ENCODE assay signal across 18 cellular contexts in genomic region chr11:44742470-44742869, GRCh38. TPM values are rescaled to one million over a fixed set of nuclear protein-coding genes. Genes with fewer than 3 reads are reported as not detected.
"Had no signal": no experiment of that assay in that cellular context is flagged by ENCODE, and none has a peak within 500 bp of the region (broad histone marks: within the 10 kb centered on the region; RNA-seq: fewer than 3 reads in every experiment).

No MANE protein-coding gene starts in this region.

- H3K27ac ChIP-seq: coronary artery, left lung had no signal

- H3K4me3 Mint-ChIP-seq: activated naive CD8-positive, alpha-beta T cell treated with anti-CD3 and anti-CD28 coated beads for 36 hours; nephron; T-cell had no signal

- DNase-seq: activated naive CD8-positive, alpha-beta T cell treated with anti-CD3 and anti-CD28 coated beads for 36 hours; activated T-cell treated with anti-CD3 and anti-CD28 coated beads, Interleukin-2, amount 50 U/mL, for 1 hour; cerebellar nuclear complex; erythroblast; foreskin melanocyte; hippocampal formation; kidney glomerular epithelial cell; left lung; mammary epithelial cell; midbrain; nucleus accumbens; stimulated activated CD4-positive, alpha-beta T cell treated with anti-CD3 and anti-CD28 coated beads, Interleukin-2, amount 100 ng/mL, for 48 hours; stimulated activated CD8-positive, alpha-beta memory T cell treated with anti-CD3 and anti-CD28 coated beads, Interleukin-4, amount 100 ng/mL, for 48 hours; stimulated activated naive CD4-positive, alpha-beta T cell treated with Interleukin-2 at 50 U/mL for 16 hours; T-cell had no signal

- H3K27ac Mint-ChIP-seq: activated naive CD8-positive, alpha-beta T cell treated with anti-CD3 and anti-CD28 coated beads for 36 hours had no signal

- H3K36me3 ChIP-seq: left lung had no signal

- H3K9me3 Mint-ChIP-seq: activated naive CD8-positive, alpha-beta T cell treated with anti-CD3 and anti-CD28 coated beads for 36 hours; nephron; T-cell had no signal

- H3K36me3 Mint-ChIP-seq: activated naive CD8-positive, alpha-beta T cell treated with anti-CD3 and anti-CD28 coated beads for 36 hours had no signal

- H3K27me3 Mint-ChIP-seq: T-cell had no signal

- H3K4me3 ChIP-seq: coronary artery, left lung had no signal

- H3K9me3 ChIP-seq: left lung had no signal

RNA-seq across cellular contexts. Expression of gene TSPAN18, which starts 15.7 kb away (rescaled TPM):
- total RNA-seq: bronchial epithelial cell, mammary epithelial cell had no signal
